22 cellular contexts compared by ENCODE assay signal in genomic region chr19:18716857-18717256, GRCh38. TPM values are rescaled to one million over a fixed set of nuclear protein-coding genes. Genes with fewer than 3 reads are reported as not detected.
DNase-seq lines count a peak whose midpoint lies in the region; ATAC-seq, FAIRE-seq and TF ChIP-seq lines count a peak whose summit lies in the region.
"Had no signal": no experiment of that assay in that cellular context is flagged by ENCODE, and none has a peak within 500 bp of the region (broad histone marks: within the 10 kb centered on the region; RNA-seq: fewer than 3 reads in every experiment).

No MANE protein-coding gene starts in this region.

- CTCF ChIA-PET in WTC11 (lab: Charles Lee): no interaction called here

- H3K36me3 Mint-ChIP-seq in WTC11 (no peaks in the 10 kb centered on the region), memory B cell (peaks cover 17% of the 10 kb centered on the region), progenitor cell of endocrine pancreas (ENCODE audit: insufficient read depth) (no peaks in the 10 kb centered on the region), mesothelial cell of epicardium (no peaks in the 10 kb centered on the region)

- peak; percentile 51 for FAIRE-seq in GM12891 (lab: Jason Lieb, UNC)
- FAIRE-seq: G401.6, HepG2 had no signal

- no peak for TF ChIP-seq POLR2A in GM12891 (IDR thresholded peaks at IDR 0.05; ENCODE audit: low read depth, low read length)

- H3K4me3 Mint-ChIP-seq in WTC11 (no peak overlapping the region), memory B cell (no peak overlapping the region), progenitor cell of endocrine pancreas (ENCODE audit: low read depth) (no peak overlapping the region), mesothelial cell of epicardium (no peak overlapping the region)
- H3K4me3 Mint-ChIP-seq: CD14-positive monocyte had no signal

- ATAC-seq in WTC11: no peak
- ATAC-seq in memory B cell (ENCODE audit: low read depth): no peak
- ATAC-seq: HepG2, SK-N-SH treated with all-trans-retinoic acid at 6 μM for 48 hours had no signal

- H3K27ac Mint-ChIP-seq in WTC11 (peak overlapping the region; percentile 79), memory B cell (peak overlapping the region; percentile 46), progenitor cell of endocrine pancreas (peak overlapping the region; percentile 34), mesothelial cell of epicardium (no peak overlapping the region)

- H3K27me3 Mint-ChIP-seq in WTC11 (ENCODE audit: low read depth) (no peaks in the 10 kb centered on the region), memory B cell (no peaks in the 10 kb centered on the region), progenitor cell of endocrine pancreas (no peaks in the 10 kb centered on the region), mesothelial cell of epicardium (ENCODE audit: low read depth) (no peaks in the 10 kb centered on the region)

- no peaks in the 10 kb centered on the region for H3K9me3 Mint-ChIP-seq in WTC11
- no peaks in the 10 kb centered on the region for H3K9me3 Mint-ChIP-seq in memory B cell
- no peaks in the 10 kb centered on the region for H3K9me3 Mint-ChIP-seq in progenitor cell of endocrine pancreas (ENCODE audit: low read depth)
- H3K9me3 Mint-ChIP-seq in mesothelial cell of epicardium: no peaks in the 10 kb centered on the region

- POLR2A ChIA-PET in WTC11 (lab: Charles Lee): no interaction called here

- TF ChIP-seq CTCF in WTC11 (IDR thresholded peaks at IDR 0.05) (no peak), progenitor cell of endocrine pancreas (IDR thresholded peaks at IDR 0.05; ENCODE audit: unreplicated experiment) (no peak), mesothelial cell of epicardium (IDR thresholded peaks at IDR 0.05; ENCODE audit: unreplicated experiment) (no peak)

- DNase-seq in GM12891 (ENCODE audit: insufficient read length, low spot score) (no peak), WTC11 (ENCODE audit: low spot score) (no peak), memory B cell (ENCODE audit: low spot score in 2 of 2) (no peak), progenitor cell of endocrine pancreas (ENCODE audit: low spot score, unreplicated experiment) (no peak), mesothelial cell of epicardium (ENCODE audit: low spot score in 2 of 2, unreplicated experiment in 2 of 2) (no peak), NCI-H1436 treated with DMSO at 0.1 percent for 48 hours (lab: John Stamatoyannopoulos, UW) (no peak), superior temporal gyrus (ENCODE audit: extremely low spot score) (no peak)
- no peak for DNase-seq in stimulated activated CD4-positive, alpha-beta T cell treated with anti-CD3 and anti-CD28 coated beads, Interleukin-15, amount 100 ng/mL, for 24 hours
- DNase-seq: ACHN, Caco-2, GOT3, KG1, NCI-H187 treated with DMSO at 0.1 percent for 48 hours, NCI-H2227 treated with DMSO at 0.1 percent for 48 hours, NCI-H524, NCI-H82, OCI-M1, SHP77 had no signal

- H3K4me1 Mint-ChIP-seq in WTC11: no peaks in the 10 kb centered on the region
- H3K4me1 Mint-ChIP-seq in memory B cell: peaks cover 23% of the 10 kb centered on the region
- H3K4me1 Mint-ChIP-seq in progenitor cell of endocrine pancreas (ENCODE audit: low read depth): no peaks in the 10 kb centered on the region
- peaks cover 7% of the 10 kb centered on the region for H3K4me1 Mint-ChIP-seq in mesothelial cell of epicardium

TF ChIP-seq in GM12891, 5 proteins besides CTCF, POLR2A, EP300 and RAD21:
- no peak for TF ChIP-seq POLR2AphosphoS5 (IDR thresholded peaks at IDR 0.05; ENCODE audit: low read depth, low read length)
- no peak for TF ChIP-seq POU2F2 (IDR thresholded peaks at IDR 0.05; ENCODE audit: low read depth, low read length)
- TF ChIP-seq TAF1 (IDR thresholded peaks at IDR 0.05; ENCODE audit: low read depth, low read length): no peak
- no peak for TF ChIP-seq SPI1 (IDR thresholded peaks at IDR 0.05; ENCODE audit: low read depth, low read length)
- no peak for TF ChIP-seq PAX5 (IDR thresholded peaks at IDR 0.05; ENCODE audit: insufficient read depth, low read length, severe bottlenecking)
TF ChIP-seq in GM12891: peak in this region for 0.

TF ChIP-seq in WTC11, 78 proteins besides CTCF, POLR2A, EP300 and RAD21:
- TF ChIP-seq ATF2 (CRISPR knock-in tag; IDR thresholded peaks at IDR 0.05; ENCODE audit: borderline replicate concordance, low read depth) (no peak), FOXP1 (CRISPR knock-in tag; IDR thresholded peaks at IDR 0.05; ENCODE audit: borderline replicate concordance) (no peak), ZBTB21 (CRISPR knock-in tag; IDR thresholded peaks at IDR 0.05; ENCODE audit: borderline replicate concordance) (no peak), ZNF512 (CRISPR knock-in tag; IDR thresholded peaks at IDR 0.05; ENCODE audit: borderline replicate concordance) (no peak), ZNF423 (CRISPR knock-in tag; IDR thresholded peaks at IDR 0.05) (no peak), NR2C2 (CRISPR knock-in tag; IDR thresholded peaks at IDR 0.05) (no peak), KAT7 (CRISPR knock-in tag; IDR thresholded peaks at IDR 0.05; ENCODE audit: borderline replicate concordance) (no peak), ATF1 (CRISPR knock-in tag; IDR thresholded peaks at IDR 0.05) (no peak), ARID4B (CRISPR knock-in tag; IDR thresholded peaks at IDR 0.05; ENCODE audit: borderline replicate concordance) (no peak)

RNA-seq across cellular contexts. Expression of gene CRTC1, which starts 33.4 kb away (rescaled TPM):
- polyA plus RNA-seq in GM12891 (2012; ENCODE audit: low read depth, missing spikeins): 2.4 TPM
- total RNA-seq in WTC11 (2021) (12.3 to 17.0 TPM (median 16.3 TPM) in 3 replicates), progenitor cell of endocrine pancreas (39.5 and 39.7 TPM in 2 replicates), mesothelial cell of epicardium (29.5 to 31.9 TPM (median 29.5 TPM) in 3 replicates)
